In the genomic region with DNA sequence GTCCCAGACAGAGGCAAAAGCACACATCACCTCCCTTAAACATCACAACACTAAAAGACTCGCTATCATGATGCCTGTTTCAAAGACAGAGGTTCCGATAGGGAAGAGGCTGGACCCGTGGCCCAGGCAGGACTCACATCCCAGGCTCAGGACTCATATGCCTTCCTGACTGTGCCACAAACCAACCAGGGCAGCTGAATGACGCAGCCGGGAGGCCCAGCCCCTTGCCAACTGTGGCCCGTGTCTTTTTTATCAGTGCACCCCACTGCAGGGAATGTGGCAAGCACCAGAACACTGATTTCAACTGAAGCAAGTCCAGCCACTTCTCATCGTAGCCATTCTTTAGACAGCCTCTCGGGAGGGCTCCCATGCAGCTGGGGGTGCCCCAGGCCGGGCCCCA, we compare ENCODE assay signal across 16 cellular contexts.
"Had no signal": no experiment of that assay in that cellular context is flagged by ENCODE, and none has a peak within 500 bp of the region (broad histone marks: within the 10 kb centered on the region; RNA-seq: fewer than 3 reads in every experiment).

No MANE protein-coding gene starts in this region.

- H3K27me3 ChIP-seq: body of pancreas, ovary had no signal

- H3K9me3 Mint-ChIP-seq: nephron; stimulated activated effector memory CD8-positive, alpha-beta T cell treated with anti-CD3 and anti-CD28 coated beads, Interleukin-12 subunit alpha, Interleukin-12 subunit beta, amount 100 ng/mL, for 72 hours; stimulated activated naive CD8-positive, alpha-beta T cell treated with anti-CD3 and anti-CD28 coated beads, Interleukin-15, Interleukin-2, amounts not matched to agents 100 ng/mL and 50 ng/mL, for 24 hours; T-cell had no signal

- H3K4me1 ChIP-seq: body of pancreas had no signal

- H3K36me3 ChIP-seq: heart right ventricle, neutrophil, ovary, thoracic aorta had no signal

- H3K27ac Mint-ChIP-seq: activated CD4-positive, alpha-beta T cell treated with anti-CD3 and anti-CD28 coated beads for 36 hours; activated CD8-positive, alpha-beta memory T cell treated with anti-CD3 and anti-CD28 coated beads, Interleukin-2, amount 10 ng/mL, durations not matched to agents 7 days and 5 days; activated CD8-positive, alpha-beta T cell treated with anti-CD3 and anti-CD28 coated beads, Interleukin-2, amount 10 ng/mL, durations not matched to agents 7 days and 5 days; activated naive CD8-positive, alpha-beta T cell; nephron; progenitor cell of endocrine pancreas; stimulated activated effector memory CD8-positive, alpha-beta T cell treated with anti-CD3 and anti-CD28 coated beads, Interleukin-12 subunit alpha, Interleukin-12 subunit beta, amount 100 ng/mL, for 72 hours; stimulated activated naive CD8-positive, alpha-beta T cell treated with anti-CD3 and anti-CD28 coated beads, Interleukin-15, Interleukin-2, amounts not matched to agents 100 ng/mL and 50 ng/mL, for 24 hours; T-cell had no signal

- H3K36me3 Mint-ChIP-seq: activated CD8-positive, alpha-beta memory T cell treated with anti-CD3 and anti-CD28 coated beads, Interleukin-2, amount 10 ng/mL, durations not matched to agents 7 days and 5 days; activated naive CD8-positive, alpha-beta T cell; stimulated activated effector memory CD8-positive, alpha-beta T cell treated with anti-CD3 and anti-CD28 coated beads, Interleukin-12 subunit alpha, Interleukin-12 subunit beta, amount 100 ng/mL, for 72 hours; T-cell had no signal

- H3K4me1 Mint-ChIP-seq: nephron had no signal

- H3K4me3 Mint-ChIP-seq: activated CD4-positive, alpha-beta T cell treated with anti-CD3 and anti-CD28 coated beads for 36 hours; activated CD8-positive, alpha-beta memory T cell treated with anti-CD3 and anti-CD28 coated beads, Interleukin-2, amount 10 ng/mL, durations not matched to agents 7 days and 5 days; activated CD8-positive, alpha-beta T cell treated with anti-CD3 and anti-CD28 coated beads, Interleukin-2, amount 10 ng/mL, durations not matched to agents 7 days and 5 days; stimulated activated effector memory CD8-positive, alpha-beta T cell treated with anti-CD3 and anti-CD28 coated beads, Interleukin-12 subunit alpha, Interleukin-12 subunit beta, amount 100 ng/mL, for 72 hours; stimulated activated naive CD8-positive, alpha-beta T cell treated with anti-CD3 and anti-CD28 coated beads, Interleukin-15, Interleukin-2, amounts not matched to agents 100 ng/mL and 50 ng/mL, for 24 hours had no signal

- H3K27ac ChIP-seq: body of pancreas, coronary artery, heart right ventricle, neutrophil, ovary, thoracic aorta had no signal

- H3K9me3 ChIP-seq: body of pancreas, heart right ventricle, neutrophil, ovary, thoracic aorta had no signal

- H3K4me3 ChIP-seq: body of pancreas, coronary artery, heart right ventricle, lung, ovary, thoracic aorta had no signal
